1 cellular context compared by ENCODE assay signal in the genomic region with DNA sequence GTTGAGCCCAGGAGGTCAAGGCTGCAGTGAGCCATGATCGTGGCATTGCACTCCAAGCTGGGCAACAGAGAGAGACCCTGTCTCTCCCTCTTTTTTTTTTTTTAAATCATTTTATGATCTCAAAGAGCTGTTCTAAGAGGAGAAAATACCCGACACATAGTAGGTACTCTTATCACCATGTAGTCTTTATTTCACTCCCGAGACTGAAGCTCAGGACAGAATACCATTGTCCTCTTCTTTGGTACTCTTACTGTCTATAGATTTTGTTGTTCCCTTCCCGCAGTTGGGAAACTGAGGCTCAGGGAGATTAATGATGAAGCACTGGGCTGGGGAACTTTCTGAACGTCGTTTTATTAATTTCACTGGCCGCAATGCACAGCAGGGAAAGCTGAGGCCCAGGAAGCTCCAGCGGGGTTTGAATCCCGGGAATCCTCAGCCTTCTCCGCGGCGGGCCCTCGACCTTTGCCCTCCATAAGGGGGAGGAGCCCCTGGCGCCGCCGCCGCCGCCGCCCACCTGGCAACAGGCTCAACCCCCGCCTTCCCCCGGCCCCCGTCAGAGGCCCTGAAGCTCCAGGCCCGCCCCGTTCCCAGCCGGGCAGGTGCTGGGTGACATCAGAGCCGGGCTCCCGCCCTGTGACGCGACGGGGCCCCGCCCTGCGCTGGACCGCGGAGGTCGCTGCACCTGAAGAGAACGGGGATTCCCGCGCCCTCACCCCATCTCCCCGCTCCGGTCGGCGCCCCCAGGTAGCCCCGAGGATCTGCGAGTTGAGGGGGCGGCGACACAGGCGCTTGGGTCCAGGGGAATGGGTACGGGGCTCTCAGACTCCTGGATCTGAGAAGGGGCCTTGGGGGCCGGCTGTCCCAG.
TF ChIP-seq lines count a peak whose summit lies in the region.

No MANE protein-coding gene starts in this region.

TF ChIP-seq in GM23338, 12 proteins besides CTCF, POLR2A, EP300 and RAD21 (continued from another document):
- TF ChIP-seq, protein P1, sequence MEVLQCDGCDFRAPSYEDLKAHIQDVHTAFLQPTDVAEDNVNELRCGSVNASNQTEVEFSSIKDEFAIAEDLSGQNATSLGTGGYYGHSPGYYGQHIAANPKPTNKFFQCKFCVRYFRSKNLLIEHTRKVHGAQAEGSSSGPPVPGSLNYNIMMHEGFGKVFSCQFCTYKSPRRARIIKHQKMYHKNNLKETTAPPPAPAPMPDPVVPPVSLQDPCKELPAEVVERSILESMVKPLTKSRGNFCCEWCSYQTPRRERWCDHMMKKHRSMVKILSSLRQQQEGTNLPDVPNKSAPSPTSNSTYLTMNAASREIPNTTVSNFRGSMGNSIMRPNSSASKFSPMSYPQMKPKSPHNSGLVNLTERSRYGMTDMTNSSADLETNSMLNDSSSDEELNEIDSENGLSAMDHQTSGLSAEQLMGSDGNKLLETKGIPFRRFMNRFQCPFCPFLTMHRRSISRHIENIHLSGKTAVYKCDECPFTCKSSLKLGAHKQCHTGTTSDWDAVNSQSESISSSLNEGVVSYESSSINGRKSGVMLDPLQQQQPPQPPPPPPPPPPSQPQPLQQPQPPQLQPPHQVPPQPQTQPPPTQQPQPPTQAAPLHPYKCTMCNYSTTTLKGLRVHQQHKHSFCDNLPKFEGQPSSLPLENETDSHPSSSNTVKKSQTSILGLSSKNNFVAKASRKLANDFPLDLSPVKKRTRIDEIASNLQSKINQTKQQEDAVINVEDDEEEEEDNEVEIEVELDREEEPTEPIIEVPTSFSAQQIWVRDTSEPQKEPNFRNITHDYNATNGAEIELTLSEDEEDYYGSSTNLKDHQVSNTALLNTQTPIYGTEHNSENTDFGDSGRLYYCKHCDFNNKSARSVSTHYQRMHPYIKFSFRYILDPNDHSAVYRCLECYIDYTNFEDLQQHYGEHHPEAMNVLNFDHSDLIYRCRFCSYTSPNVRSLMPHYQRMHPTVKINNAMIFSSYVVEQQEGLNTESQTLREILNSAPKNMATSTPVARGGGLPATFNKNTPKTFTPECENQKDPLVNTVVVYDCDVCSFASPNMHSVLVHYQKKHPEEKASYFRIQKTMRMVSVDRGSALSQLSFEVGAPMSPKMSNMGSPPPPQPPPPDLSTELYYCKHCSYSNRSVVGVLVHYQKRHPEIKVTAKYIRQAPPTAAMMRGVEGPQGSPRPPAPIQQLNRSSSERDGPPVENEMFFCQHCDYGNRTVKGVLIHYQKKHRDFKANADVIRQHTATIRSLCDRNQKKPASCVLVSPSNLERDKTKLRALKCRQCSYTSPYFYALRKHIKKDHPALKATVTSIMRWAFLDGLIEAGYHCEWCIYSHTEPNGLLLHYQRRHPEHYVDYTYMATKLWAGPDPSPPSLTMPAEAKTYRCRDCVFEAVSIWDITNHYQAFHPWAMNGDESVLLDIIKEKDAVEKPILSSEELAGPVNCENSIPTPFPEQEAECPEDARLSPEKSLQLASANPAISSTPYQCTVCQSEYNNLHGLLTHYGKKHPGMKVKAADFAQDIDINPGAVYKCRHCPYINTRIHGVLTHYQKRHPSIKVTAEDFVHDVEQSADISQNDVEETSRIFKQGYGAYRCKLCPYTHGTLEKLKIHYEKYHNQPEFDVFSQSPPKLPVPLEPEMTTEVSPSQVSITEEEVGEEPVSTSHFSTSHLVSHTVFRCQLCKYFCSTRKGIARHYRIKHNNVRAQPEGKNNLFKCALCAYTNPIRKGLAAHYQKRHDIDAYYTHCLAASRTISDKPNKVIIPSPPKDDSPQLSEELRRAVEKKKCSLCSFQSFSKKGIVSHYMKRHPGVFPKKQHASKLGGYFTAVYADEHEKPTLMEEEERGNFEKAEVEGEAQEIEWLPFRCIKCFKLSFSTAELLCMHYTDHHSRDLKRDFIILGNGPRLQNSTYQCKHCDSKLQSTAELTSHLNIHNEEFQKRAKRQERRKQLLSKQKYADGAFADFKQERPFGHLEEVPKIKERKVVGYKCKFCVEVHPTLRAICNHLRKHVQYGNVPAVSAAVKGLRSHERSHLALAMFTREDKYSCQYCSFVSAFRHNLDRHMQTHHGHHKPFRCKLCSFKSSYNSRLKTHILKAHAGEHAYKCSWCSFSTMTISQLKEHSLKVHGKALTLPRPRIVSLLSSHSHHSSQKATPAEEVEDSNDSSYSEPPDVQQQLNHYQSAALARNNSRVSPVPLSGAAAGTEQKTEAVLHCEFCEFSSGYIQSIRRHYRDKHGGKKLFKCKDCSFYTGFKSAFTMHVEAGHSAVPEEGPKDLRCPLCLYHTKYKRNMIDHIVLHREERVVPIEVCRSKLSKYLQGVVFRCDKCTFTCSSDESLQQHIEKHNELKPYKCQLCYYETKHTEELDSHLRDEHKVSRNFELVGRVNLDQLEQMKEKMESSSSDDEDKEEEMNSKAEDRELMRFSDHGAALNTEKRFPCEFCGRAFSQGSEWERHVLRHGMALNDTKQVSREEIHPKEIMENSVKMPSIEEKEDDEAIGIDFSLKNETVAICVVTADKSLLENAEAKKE (CRISPR knock-in tag; IDR thresholded peaks at IDR 0.05) = no peak
